ENCODE assay signal across 12 cellular contexts in the genomic region with DNA sequence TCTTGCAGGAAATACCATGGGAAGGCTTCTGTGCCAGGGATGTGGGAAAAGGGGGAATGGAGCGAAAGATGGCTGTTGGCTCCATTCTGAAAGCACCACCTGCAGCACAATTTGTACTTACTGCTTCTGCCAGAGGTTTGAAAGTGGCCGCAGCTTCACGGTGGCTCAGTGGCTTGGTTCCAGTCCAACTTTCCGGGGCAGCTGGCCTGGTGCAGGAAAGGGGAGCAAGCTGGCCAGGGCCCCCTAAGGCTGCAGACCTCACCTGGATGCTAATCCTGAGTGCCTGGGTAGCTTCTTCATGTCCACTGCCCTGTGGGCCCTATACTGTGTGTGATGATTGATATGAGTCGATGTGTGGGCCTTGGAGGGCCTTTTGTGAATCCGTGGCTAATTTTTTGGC.
"Had no signal": no experiment of that assay in that cellular context is flagged by ENCODE, and none has a peak within 500 bp of the region (broad histone marks: within the 10 kb centered on the region; RNA-seq: fewer than 3 reads in every experiment).

No MANE protein-coding gene starts in this region.

- H3K36me3 ChIP-seq: ascending aorta, suprapubic skin, uterus had no signal

- H3K4me3 Mint-ChIP-seq: activated naive CD8-positive, alpha-beta T cell treated with anti-CD3 and anti-CD28 coated beads, Interleukin-2, amount 10 ng/mL, durations not matched to agents 7 days and 5 days; T-helper 2 cell treated with Interferon-gamma antibody and Interleukin-4, amounts not matched to agents 5 μg/mL and 100 μg/mL, for 36 hours had no signal

- H3K36me3 Mint-ChIP-seq: activated naive CD8-positive, alpha-beta T cell treated with anti-CD3 and anti-CD28 coated beads, Interleukin-2, amount 10 ng/mL, durations not matched to agents 7 days and 5 days had no signal

- DNase-seq: activated CD4-positive, alpha-beta T cell treated with anti-CD3 and anti-CD28 coated beads, Interleukin-2, amount 50 U/mL, for 4 hours; activated naive CD8-positive, alpha-beta T cell treated with anti-CD3 and anti-CD28 coated beads, Interleukin-2, amount 10 ng/mL, durations not matched to agents 7 days and 5 days; effector CD4-positive, alpha-beta T cell; midbrain; psoas muscle; stimulated activated CD4-positive, alpha-beta T cell treated with anti-CD3 and anti-CD28 coated beads, Interleukin-2, amount 100 ng/mL, for 48 hours; stimulated activated naive CD4-positive, alpha-beta T cell treated with Interleukin-2 at 50 U/mL for 16 hours had no signal

- H3K27ac Mint-ChIP-seq: activated naive CD8-positive, alpha-beta T cell treated with anti-CD3 and anti-CD28 coated beads, Interleukin-2, amount 10 ng/mL, durations not matched to agents 7 days and 5 days; T-helper 2 cell treated with Interferon-gamma antibody and Interleukin-4, amounts not matched to agents 5 μg/mL and 100 μg/mL, for 36 hours had no signal

- ATAC-seq: activated CD4-positive, CD25-positive, alpha-beta regulatory T cell treated with anti-CD3 and anti-CD28 coated beads, Interleukin-2, amount 50 U/mL, for 24 hours; psoas muscle had no signal

- H3K4me3 ChIP-seq: ascending aorta, psoas muscle, suprapubic skin, uterus had no signal

- H3K9me3 Mint-ChIP-seq: activated naive CD8-positive, alpha-beta T cell treated with anti-CD3 and anti-CD28 coated beads, Interleukin-2, amount 10 ng/mL, durations not matched to agents 7 days and 5 days; T-helper 2 cell treated with Interferon-gamma antibody and Interleukin-4, amounts not matched to agents 5 μg/mL and 100 μg/mL, for 36 hours had no signal

- H3K9me3 ChIP-seq: ascending aorta, psoas muscle, suprapubic skin, uterus had no signal

- H3K27me3 ChIP-seq: ascending aorta, suprapubic skin, uterus had no signal

- H3K4me1 ChIP-seq: psoas muscle had no signal

- H3K4me1 Mint-ChIP-seq: activated naive CD8-positive, alpha-beta T cell treated with anti-CD3 and anti-CD28 coated beads, Interleukin-2, amount 10 ng/mL, durations not matched to agents 7 days and 5 days had no signal

- H3K27ac ChIP-seq: ascending aorta, psoas muscle, suprapubic skin, uterus had no signal
